9 cellular contexts compared by ENCODE assay signal in the genomic region with DNA sequence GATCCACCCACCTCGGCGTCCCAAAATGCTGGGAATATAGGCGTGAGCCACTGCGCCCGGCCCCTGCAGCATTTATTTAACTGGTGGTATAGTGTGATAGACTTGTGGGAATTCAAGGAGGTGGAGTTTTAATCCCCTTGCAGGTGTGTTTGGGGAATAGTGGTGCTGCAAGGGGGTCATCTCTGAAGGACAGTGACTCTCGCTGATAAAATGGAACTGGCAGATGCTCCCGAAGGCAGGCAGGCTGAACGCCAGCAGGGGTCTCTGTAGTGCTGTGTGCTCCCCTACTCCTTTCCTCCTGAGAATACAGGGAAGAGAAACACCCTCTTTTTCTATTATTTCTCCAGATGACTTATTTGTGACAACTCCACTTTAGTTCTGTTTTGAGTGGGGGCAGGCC. TPM values are rescaled to one million over a fixed set of nuclear protein-coding genes. Genes with fewer than 3 reads are reported as not detected.
DNase-seq lines count a peak whose midpoint lies in the region; ATAC-seq and TF ChIP-seq lines count a peak whose summit lies in the region.
"Had no signal": no experiment of that assay in that cellular context is flagged by ENCODE, and none has a peak within 500 bp of the region (broad histone marks: within the 10 kb centered on the region; RNA-seq: fewer than 3 reads in every experiment).

No MANE protein-coding gene starts in this region.

- in situ Hi-C loops in G401 (cut with HindIII; ENCODE audit: low sequenced_read_pairs): no loop called here

- no peak overlapping the region for H3K9ac ChIP-seq in OCI-LY3 (ENCODE audit: low read length)

- H3K4me1 Mint-ChIP-seq in GM23338: peaks cover 13% of the 10 kb centered on the region

- H3K27me3 Mint-ChIP-seq in GM23338 (ENCODE audit: insufficient read depth, low read depth, poor library complexity): peaks cover 9% of the 10 kb centered on the region
- H3K27me3 Mint-ChIP-seq: naive B cell had no signal

- WGBS in testis, 2 donors: 70 to 74% methylated on average over 8 of the region's 8 CpGs

- H3K4me1 ChIP-seq in GM23338 (ENCODE audit: insufficient read depth) (peaks cover under 1% of the 10 kb centered on the region; the same call in 1 of the 2 replicates), OCI-LY3 (ENCODE audit: low read length) (peaks cover 9% of the 10 kb centered on the region), foreskin keratinocyte (peaks cover 12% of the 10 kb centered on the region), testis (no peaks in the 10 kb centered on the region)

- H3K4me3 ChIP-seq in GM23338 (no peak overlapping the region), OCI-LY3 (ENCODE audit: low read length) (no peak overlapping the region), testis (no peak overlapping the region)

- intact Hi-C loops in testis (cut with DNase I; ENCODE audit: low total_unique reads): no loop called here

- H2AFZ ChIP-seq in GM23338 (no peak overlapping the region), OCI-LY3 (ENCODE audit: low read depth, low read length) (no peak overlapping the region)

- H3K79me2 ChIP-seq in GM23338 (replicated peaks; ENCODE audit: insufficient read depth): no peaks in the 10 kb centered on the region
- no peaks in the 10 kb centered on the region for H3K79me2 ChIP-seq in OCI-LY3 (ENCODE audit: low read length)

- peak; percentile 38 for ATAC-seq in GM23338
- ATAC-seq in foreskin keratinocyte: no peak
- no peak for ATAC-seq in HG03469 (IDR thresholded peaks at IDR 0.05; ENCODE audit: unreplicated experiment)

- no peaks in the 10 kb centered on the region for H4K20me1 ChIP-seq in GM23338 (replicated peaks; ENCODE audit: insufficient read depth)
- no peaks in the 10 kb centered on the region for H4K20me1 ChIP-seq in OCI-LY3 (ENCODE audit: insufficient read depth, low read length)

- no peaks in the 10 kb centered on the region for H3K9me2 ChIP-seq in GM23338 (ENCODE audit: insufficient read depth)

- no peak for TF ChIP-seq POLR2A in testis (IDR thresholded peaks at IDR 0.05)

- 0 out of 2 replicates have a peak overlapping the region, but pooled peaks have one; percentile 3 for H3K27ac Mint-ChIP-seq in GM23338

- no peaks in the 10 kb centered on the region for H3K36me3 ChIP-seq in GM23338 (ENCODE audit: insufficient read depth)
- no peaks in the 10 kb centered on the region for H3K36me3 ChIP-seq in OCI-LY3 (replicated peaks; ENCODE audit: low read depth, low read length)
- no peaks in the 10 kb centered on the region for H3K36me3 ChIP-seq in testis (ENCODE audit: low read depth, missing control alignments)

- H3K9me3 Mint-ChIP-seq in GM23338: no peaks in the 10 kb centered on the region

- H3K4me3 Mint-ChIP-seq in GM23338: no peak overlapping the region
- H3K4me3 Mint-ChIP-seq: naive B cell had no signal

- no peaks in the 10 kb centered on the region for H3K9me3 ChIP-seq in OCI-LY3 (ENCODE audit: insufficient read depth, low read length)
- H3K9me3 ChIP-seq in testis: no peaks in the 10 kb centered on the region

- H3K36me3 Mint-ChIP-seq in GM23338 (ENCODE audit: low read depth): no peaks in the 10 kb centered on the region; the same call in 2 of the 3 replicates
- H3K36me3 Mint-ChIP-seq: naive B cell had no signal

- TF ChIP-seq CTCF in GM23338 (conservative IDR thresholded peaks at IDR 0.05; ENCODE audit: low read depth in 2 of 2): peak; percentile 73 to 86
- peak; percentile 43 for TF ChIP-seq CTCF in OCI-LY3 (IDR thresholded peaks at IDR 0.05; ENCODE audit: low read depth, low read length)
- peak; percentile 57 for TF ChIP-seq CTCF in foreskin keratinocyte (conservative IDR thresholded peaks at IDR 0.05)
- no peak for TF ChIP-seq CTCF in testis (IDR thresholded peaks at IDR 0.05)

- no peaks in the 10 kb centered on the region for H3F3A ChIP-seq in GM23338 (replicated peaks; ENCODE audit: low read depth)

- H3K27me3 ChIP-seq in GM23338 (ENCODE audit: insufficient read depth) (no peaks in the 10 kb centered on the region), OCI-LY3 (ENCODE audit: low read depth, low read length) (no peaks in the 10 kb centered on the region), foreskin keratinocyte (no peaks in the 10 kb centered on the region), testis (no peaks in the 10 kb centered on the region)

- peak; percentile 51 for DNase-seq in COLO668 (lab: John Stamatoyannopoulos, UW; ENCODE audit: unreplicated experiment)
- peak; percentile 86 for DNase-seq in GM23338 (ENCODE audit: low spot score)
- DNase-seq in foreskin keratinocyte: no peak
- no peak for DNase-seq in GM19238 (ENCODE audit: insufficient read length, low spot score)
- DNase-seq in G401 (ENCODE audit: low spot score): no peak
- no peak for DNase-seq in testis
- DNase-seq: naive B cell had no signal

- H3K4me2 ChIP-seq in GM23338 (no peak overlapping the region), OCI-LY3 (ENCODE audit: low read length) (peak overlapping the region; percentile 45)

- H3K27ac ChIP-seq in GM23338 (ENCODE audit: low read depth) (no peak overlapping the region), OCI-LY3 (ENCODE audit: low read length) (no peak overlapping the region), foreskin keratinocyte (no peak overlapping the region), testis (no peak overlapping the region)

TF ChIP-seq in GM23338, 12 proteins besides CTCF, POLR2A, EP300 and RAD21 (continues in another document):
- TF ChIP-seq, protein P1, sequence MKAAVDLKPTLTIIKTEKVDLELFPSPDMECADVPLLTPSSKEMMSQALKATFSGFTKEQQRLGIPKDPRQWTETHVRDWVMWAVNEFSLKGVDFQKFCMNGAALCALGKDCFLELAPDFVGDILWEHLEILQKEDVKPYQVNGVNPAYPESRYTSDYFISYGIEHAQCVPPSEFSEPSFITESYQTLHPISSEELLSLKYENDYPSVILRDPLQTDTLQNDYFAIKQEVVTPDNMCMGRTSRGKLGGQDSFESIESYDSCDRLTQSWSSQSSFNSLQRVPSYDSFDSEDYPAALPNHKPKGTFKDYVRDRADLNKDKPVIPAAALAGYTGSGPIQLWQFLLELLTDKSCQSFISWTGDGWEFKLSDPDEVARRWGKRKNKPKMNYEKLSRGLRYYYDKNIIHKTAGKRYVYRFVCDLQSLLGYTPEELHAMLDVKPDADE (IDR thresholded peaks at IDR 0.05): no peak
- no peak for TF ChIP-seq POLR2AphosphoS5 (IDR thresholded peaks at IDR 0.05; ENCODE audit: low read depth)

RNA-seq across cellular contexts. Expression of gene OSCP1, which starts 4.0 kb away (rescaled TPM):
- total RNA-seq in GM23338 (2014; rRNA removed; shearing (Covaris generic)): 0.58 and 2.2 TPM in 2 replicates
- polyA plus RNA-seq in GM23338 (2016; fragmentation: Nextera tagmentation; extraction: Ambion mirVana) (2.6 and 3.0 TPM in 2 replicates), foreskin keratinocyte (4.9 TPM in 2 replicates), testis (ENCODE audit: insufficient read depth, low read depth, low replicate concordance) (199 TPM)
- total RNA-seq in foreskin keratinocyte (4.4 and 5.8 TPM in 2 replicates), testis (10 to 100 TPM; 50.7 to 72.1 TPM)
- total RNA-seq in G401 (2014; rRNA removed; shearing (Covaris generic)): 16.2 and 27.3 TPM in 2 replicates

RNA-seq across cellular contexts. Expression of gene MRPS15, which starts 17.9 kb away (rescaled TPM):
- total RNA-seq in GM23338 (2014; rRNA removed; shearing (Covaris generic)): 86.4 and 105 TPM in 2 replicates
- polyA plus RNA-seq in GM23338 (2016; fragmentation: Nextera tagmentation; extraction: Ambion mirVana) (311 and 312 TPM in 2 replicates), foreskin keratinocyte (231 and 260 TPM in 2 replicates), testis (ENCODE audit: insufficient read depth, low read depth, low replicate concordance) (349 TPM)
- total RNA-seq in foreskin keratinocyte (166 and 181 TPM in 2 replicates), testis (100 to 1,000 TPM; 101 to 126 TPM)
- 120 and 145 TPM in 2 replicates for total RNA-seq in G401 (2014; rRNA removed; shearing (Covaris generic))

RNA-seq across cellular contexts. Expression of gene CSF3R, which starts 36.5 kb away (rescaled TPM):
- total RNA-seq in GM23338 (2014; rRNA removed; shearing (Covaris generic)): not detected in 2 replicates
- not detected in 2 replicates for polyA plus RNA-seq in GM23338 (2016; fragmentation: Nextera tagmentation; extraction: Ambion mirVana)
- not detected in 2 replicates for total RNA-seq in foreskin keratinocyte
- not detected in 2 replicates for polyA plus RNA-seq in foreskin keratinocyte
- total RNA-seq in G401 (2014; rRNA removed; shearing (Covaris generic)): not detected in 2 replicates
- 1 to 10 TPM; 2.0 to 4.9 TPM for total RNA-seq in testis
- polyA plus RNA-seq in testis (ENCODE audit: insufficient read depth, low read depth, low replicate concordance): 3.8 TPM

RNA-seq across cellular contexts. Expression of gene LSM10, which starts 48.6 kb away (rescaled TPM):
- 27.5 and 28.6 TPM in 2 replicates for total RNA-seq in GM23338 (2014; rRNA removed; shearing (Covaris generic))
- polyA plus RNA-seq in GM23338 (2016; fragmentation: Nextera tagmentation; extraction: Ambion mirVana) (96.2 and 98.9 TPM in 2 replicates), foreskin keratinocyte (73.4 and 73.9 TPM in 2 replicates), testis (ENCODE audit: insufficient read depth, low read depth, low replicate concordance) (69.1 TPM)
- total RNA-seq in foreskin keratinocyte (16.1 and 25.6 TPM in 2 replicates), testis (100 to 1,000 TPM in 1 of 2 donors, 10 to 100 TPM in 1; 73.6 to 106 TPM)
- 37.5 and 57.9 TPM in 2 replicates for total RNA-seq in G401 (2014; rRNA removed; shearing (Covaris generic))

Comparison
In these comparisons a context has a peak if more than half of its experiments do, and no peak if none do; other contexts are left out.
1. DNase-seq: peak in COLO668 (single experiment) and GM23338 (single experiment); none in foreskin keratinocyte (0 of 2), GM19238 (single experiment), G401 (single experiment) and testis (single experiment).
2. CTCF ChIP-seq: peak in GM23338 (2 of 2), OCI-LY3 (single experiment) and foreskin keratinocyte (single experiment); none in testis (0 of 3).